ENCODE assay signal across 9 cellular contexts in genomic region chr14:88667555-88668273, GRCh38.
DNase-seq lines count a peak whose midpoint lies in the region; ATAC-seq, FAIRE-seq and TF ChIP-seq lines count a peak whose summit lies in the region.
"Had no signal": no experiment of that assay in that cellular context is flagged by ENCODE, and none has a peak within 500 bp of the region (broad histone marks: within the 10 kb centered on the region; RNA-seq: fewer than 3 reads in every experiment).

No MANE protein-coding gene starts in this region.

- H3K27me3 ChIP-seq in HCT116 (ENCODE audit: insufficient read depth, low read length): no peaks in the 10 kb centered on the region
- H3K27me3 ChIP-seq: neutrophil had no signal

- H3K9me2 ChIP-seq in HCT116 (ENCODE audit: insufficient read depth): no peaks in the 10 kb centered on the region

- DNase-seq in GM12865 (ENCODE audit: low read depth) (peak; percentile 89), HCT116 (ENCODE audit: low read depth, low spot score) (peak; percentile 68), LoVo (ENCODE audit: low spot score) (peak; percentile 73), RCC 7860 (ENCODE audit: low spot score) (peak; percentile 52), glomerular endothelial cell (ENCODE audit: extremely low read depth, low read depth, low spot score) (peak; percentile 58), progenitor cell of endocrine pancreas (ENCODE audit: low spot score, unreplicated experiment) (peak; percentile 26), cortex of kidney (lab: John Stamatoyannopoulos, UW) (no peak)
- peak; percentile 66 for DNase-seq in activated naive CD4-positive, alpha-beta T cell treated with anti-CD3 and anti-CD28 coated beads for 36 hours

- ATAC-seq in HCT116: peak; percentile 97

- no peaks in the 10 kb centered on the region for H3K27me3 Mint-ChIP-seq in activated naive CD4-positive, alpha-beta T cell treated with anti-CD3 and anti-CD28 coated beads for 36 hours (ENCODE audit: low read depth)
- no peaks in the 10 kb centered on the region for H3K27me3 Mint-ChIP-seq in progenitor cell of endocrine pancreas

- no peaks in the 10 kb centered on the region for H3K9me3 ChIP-seq in HCT116 (ENCODE audit: control insufficient read depth in 1 of 2, insufficient read depth in 1 of 2, low read depth in 1 of 2, low read length in 2 of 2)
- H3K9me3 ChIP-seq: neutrophil had no signal

- TF ChIP-seq POLR2A in HCT116 (IDR thresholded peaks at IDR 0.05; ENCODE audit: borderline replicate concordance, extremely low read depth, insufficient read depth, insufficient read length): no peak

- H4K20me1 ChIP-seq in HCT116 (ENCODE audit: insufficient read depth): no peaks in the 10 kb centered on the region

- no peaks in the 10 kb centered on the region for H3K4me1 ChIP-seq in HCT116 (ENCODE audit: control insufficient read depth in 1 of 2, insufficient read depth in 2 of 2, low read length in 2 of 2)

- H3K36me3 Mint-ChIP-seq in activated naive CD4-positive, alpha-beta T cell treated with anti-CD3 and anti-CD28 coated beads for 36 hours (ENCODE audit: low read depth): peaks cover 13% of the 10 kb centered on the region
- peaks cover 6% of the 10 kb centered on the region for H3K36me3 Mint-ChIP-seq in progenitor cell of endocrine pancreas (ENCODE audit: insufficient read depth)

- no peaks in the 10 kb centered on the region; a peak in 1 of 4 replicates for H3K36me3 ChIP-seq in HCT116 (ENCODE audit: control insufficient read depth in 1 of 2, insufficient read depth in 2 of 2, low read length in 2 of 2)
- H3K36me3 ChIP-seq: neutrophil had no signal

- CTCF ChIA-PET in HCT116 (lab: Charles Lee): interaction anchor here (0.9 to 1.8 kb wide), 12 partner anchors 10 to 345 kb away, joined by 3 to 18 read pairs (median 4); partner anchors contain the start of gene TTC8
- CTCF ChIA-PET in activated naive CD4-positive, alpha-beta T cell treated with anti-CD3 and anti-CD28 coated beads for 36 hours (lab: Charles Lee): interaction anchor here (0.6 to 2.5 kb wide), 25 partner anchors 9 to 1553 kb away, joined by 3 to 11 read pairs (median 3); partner anchors contain the start of gene EML5

- RAD21 ChIA-PET in HCT116 (lab: Charles Lee; ENCODE audit: low non-redundant PET in 1 of 2, low total read pairs in 2 of 2, uncharacterized antibody in 2 of 2, unreplicated experiment in 2 of 2): interaction anchor here (1.0 to 1.2 kb wide), 2 partner anchors 124 to 200 kb away, joined by 3 to 4 read pairs; no protein-coding TSS in a partner anchor

- TF ChIP-seq CTCF in GM12865 (IDR thresholded peaks at IDR 0.05; ENCODE audit: insufficient read depth, low read depth, low read length, missing control alignments) (peak; percentile 88), HCT116 (IDR thresholded peaks at IDR 0.05 in 2 of 3, conservative IDR thresholded peaks at IDR 0.05 in 1 of 3; ENCODE audit: borderline replicate concordance in 1 of 3, insufficient read depth in 1 of 3, low read depth in 2 of 3, low read length in 2 of 3) (peak; percentile 63 to 92 (median 90); a peak in 5 of 6 replicates), progenitor cell of endocrine pancreas (IDR thresholded peaks at IDR 0.05; ENCODE audit: unreplicated experiment) (peak; percentile 88)

- H3K4me3 ChIP-seq in GM12865 (ENCODE audit: low read depth, low read length) (peak overlapping the region; percentile 29), HCT116 (replicated peaks in 1 of 2; ENCODE audit: low read depth in 1 of 2, low read length in 2 of 2) (no peak overlapping the region)

- POLR2A ChIA-PET in HCT116 (lab: Charles Lee): no interaction called here

- no peak for FAIRE-seq in RCC 7860 (lab: Jason Lieb, UNC)

- H3K79me2 ChIP-seq in HCT116 (ENCODE audit: insufficient read depth, low read length): no peaks in the 10 kb centered on the region

- no peak overlapping the region for H3K27ac Mint-ChIP-seq in activated naive CD4-positive, alpha-beta T cell treated with anti-CD3 and anti-CD28 coated beads for 36 hours
- H3K27ac Mint-ChIP-seq in progenitor cell of endocrine pancreas: no peak overlapping the region

- H3K9ac ChIP-seq in HCT116 (ENCODE audit: low read length): no peak overlapping the region

- H3K4me1 Mint-ChIP-seq in activated naive CD4-positive, alpha-beta T cell treated with anti-CD3 and anti-CD28 coated beads for 36 hours (ENCODE audit: low read depth): no peaks in the 10 kb centered on the region
- peaks cover 4% of the 10 kb centered on the region for H3K4me1 Mint-ChIP-seq in progenitor cell of endocrine pancreas (ENCODE audit: low read depth)

- peak; percentile 82 for TF ChIP-seq RAD21 in HCT116 (IDR thresholded peaks at IDR 0.05; ENCODE audit: low read depth)

- intact Hi-C loops in HCT116 (cut with micrococcal nuclease): loop anchor here (1.0 to 5.0 kb wide), 3 partner anchors 201 to 1250 kb away; no protein-coding TSS in a partner anchor
- intact Hi-C loops in activated naive CD4-positive, alpha-beta T cell treated with anti-CD3 and anti-CD28 coated beads for 36 hours (cut with micrococcal nuclease): loop anchor here (1.0 to 5.0 kb wide), 7 partner anchors 105 to 1250 kb away; partner anchors contain the start of genes EML5, TTC8 and ZC3H14

- H2AFZ ChIP-seq in HCT116 (ENCODE audit: low read depth, low read length, poor library complexity, severe bottlenecking): no peak overlapping the region

- no peak overlapping the region for H3K4me3 Mint-ChIP-seq in activated naive CD4-positive, alpha-beta T cell treated with anti-CD3 and anti-CD28 coated beads for 36 hours
- H3K4me3 Mint-ChIP-seq in progenitor cell of endocrine pancreas (ENCODE audit: low read depth): no peak overlapping the region

- peaks cover 13% of the 10 kb centered on the region for H3K9me3 Mint-ChIP-seq in activated naive CD4-positive, alpha-beta T cell treated with anti-CD3 and anti-CD28 coated beads for 36 hours
- H3K9me3 Mint-ChIP-seq in progenitor cell of endocrine pancreas (ENCODE audit: low read depth): peaks cover 14% of the 10 kb centered on the region

- H3K4me2 ChIP-seq in HCT116 (ENCODE audit: low read length): no peak overlapping the region

- BruUV-seq in HCT116 (replicated peaks; lab: Mats Ljungman, UMichigan): no TSS peak

- no peak overlapping the region for H3K27ac ChIP-seq in HCT116 (ENCODE audit: low read depth, low read length)
- H3K27ac ChIP-seq: neutrophil had no signal

TF ChIP-seq in HCT116, 20 proteins besides CTCF, POLR2A, EP300 and RAD21:
- no peak for TF ChIP-seq ATF3 (IDR thresholded peaks at IDR 0.05)
- no peak for TF ChIP-seq FOSL1 (IDR thresholded peaks at IDR 0.05; ENCODE audit: low read depth)
- TF ChIP-seq ZBTB33 (IDR thresholded peaks at IDR 0.05; ENCODE audit: extremely low read depth, insufficient replicate concordance, low read length): no peak
- TF ChIP-seq MAX (IDR thresholded peaks at IDR 0.05): no peak
- TF ChIP-seq YY1 (IDR thresholded peaks at IDR 0.05; ENCODE audit: extremely low read depth, insufficient replicate concordance, low read depth, low read length): no peak
- no peak for TF ChIP-seq EZH2phosphoT487 (IDR thresholded peaks at IDR 0.05; ENCODE audit: borderline replicate concordance)
- TF ChIP-seq CEBPB (IDR thresholded peaks at IDR 0.05; ENCODE audit: low read depth): no peak
TF ChIP-seq in HCT116: peak in this region for 0.
